ENCODE assay signal across 16 cellular contexts in genomic region chr3:94001825-94002495, GRCh38. TPM values are rescaled to one million over a fixed set of nuclear protein-coding genes. Genes with fewer than 3 reads are reported as not detected.
DNase-seq lines count a peak whose midpoint lies in the region; ATAC-seq and TF ChIP-seq lines count a peak whose summit lies in the region.
"Had no signal": no experiment of that assay in that cellular context is flagged by ENCODE, and none has a peak within 500 bp of the region (broad histone marks: within the 10 kb centered on the region; RNA-seq: fewer than 3 reads in every experiment).

No MANE protein-coding gene starts in this region.

- TF ChIP-seq CTCF in left lung (IDR thresholded peaks at IDR 0.05) (no peak), progenitor cell of endocrine pancreas (IDR thresholded peaks at IDR 0.05; ENCODE audit: unreplicated experiment) (no peak)

- H3K4me3 ChIP-seq in Karpas-422 (ENCODE audit: low read length) (no peak overlapping the region), left lung (no peak overlapping the region)
- H3K4me3 ChIP-seq: A549, GM23248 had no signal

- H3K9ac ChIP-seq in Karpas-422 (ENCODE audit: low read length), result no peak overlapping the region
- H3K9ac ChIP-seq: GM23248 had no signal

- H3K9me3 ChIP-seq in Karpas-422 (ENCODE audit: low read length), result no peaks in the 10 kb centered on the region
- no peaks in the 10 kb centered on the region for H3K9me3 ChIP-seq in left lung
- H3K9me3 ChIP-seq: A549, BE2C, Caco-2 had no signal

- H3K9me3 Mint-ChIP-seq in progenitor cell of endocrine pancreas (ENCODE audit: low read depth), result no peaks in the 10 kb centered on the region
- H3K9me3 Mint-ChIP-seq: CD8-positive, alpha-beta memory T cell had no signal

- peaks cover 35% of the 10 kb centered on the region for H3K4me1 ChIP-seq in Karpas-422 (ENCODE audit: low read length)
- peaks cover 6 to 19% of the 10 kb centered on the region in 2 donors for H3K4me1 ChIP-seq in left lung
- H3K4me1 ChIP-seq: A549, Caco-2 had no signal

- peaks cover 2% of the 10 kb centered on the region for H3K36me3 Mint-ChIP-seq in progenitor cell of endocrine pancreas (ENCODE audit: insufficient read depth)

- H3K36me3 ChIP-seq in Karpas-422 (ENCODE audit: insufficient read depth, low read length) (peaks cover 7% of the 10 kb centered on the region), left lung (peaks cover 0 to 7% of the 10 kb centered on the region in 2 donors)

- H4K20me1 ChIP-seq in Karpas-422 (ENCODE audit: insufficient read depth, low read depth, low read length), result no peaks in the 10 kb centered on the region

- no peaks in the 10 kb centered on the region for H3K27me3 Mint-ChIP-seq in progenitor cell of endocrine pancreas
- H3K27me3 Mint-ChIP-seq: CD8-positive, alpha-beta memory T cell had no signal

- H2AFZ ChIP-seq in Karpas-422 (ENCODE audit: low read length), result no peak overlapping the region
- H2AFZ ChIP-seq: GM23248 had no signal

- peaks cover 12% of the 10 kb centered on the region for H3K4me1 Mint-ChIP-seq in progenitor cell of endocrine pancreas (ENCODE audit: low read depth)

- ATAC-seq in left lung (peak; percentile 85), HG02884 (IDR thresholded peaks at IDR 0.05; ENCODE audit: unreplicated experiment) (no peak)
- ATAC-seq: A549 had no signal

- DNase-seq in Karpas-422 (no peak), left lung (no peak), progenitor cell of endocrine pancreas (ENCODE audit: low spot score, unreplicated experiment) (no peak), cerebellar cortex (ENCODE audit: low spot score) (no peak), activated gamma-delta T cell treated with Interleukin-2 at 50 U/mL for 16 hours (no peak)
- DNase-seq in activated CD4-positive, alpha-beta T cell treated with anti-CD3 and anti-CD28 coated beads, Interleukin-2, amount 50 U/mL, for 4 hours, result no peak
- DNase-seq: BE2C; Caco-2; CD8-positive, alpha-beta memory T cell; DND-41; GF-D8; GM23248; H7 had no signal

- H3K4me2 ChIP-seq in Karpas-422 (ENCODE audit: low read depth, low read length, poor library complexity, severe bottlenecking), result peak overlapping the region; percentile 38
- H3K4me2 ChIP-seq: A549 had no signal

- intact Hi-C loops in left lung (cut with DNase I), result loop anchor here in 1 of 2 donors (5.0 kb wide), 1 partner anchor 65 kb away; no protein-coding TSS in a partner anchor

- peaks cover 46% of the 10 kb centered on the region for H3K79me2 ChIP-seq in Karpas-422 (ENCODE audit: low read length)

- no peak overlapping the region for H3K4me3 Mint-ChIP-seq in progenitor cell of endocrine pancreas (ENCODE audit: low read depth)
- H3K4me3 Mint-ChIP-seq: CD8-positive, alpha-beta memory T cell had no signal

- H3K27ac Mint-ChIP-seq in progenitor cell of endocrine pancreas, result peak overlapping the region; percentile 8

- no peaks in the 10 kb centered on the region for H3K9me2 ChIP-seq in Karpas-422 (replicated peaks; ENCODE audit: insufficient read depth, low read length)

- peak overlapping the region; percentile 59 for H3K27ac ChIP-seq in Karpas-422 (ENCODE audit: low read length)
- H3K27ac ChIP-seq in left lung, result peak overlapping the region; percentile 55 to 62
- H3K27ac ChIP-seq: A549, GM23248, HL-60 had no signal

- H3K27me3 ChIP-seq in Karpas-422 (ENCODE audit: low read length), result no peaks in the 10 kb centered on the region
- no peaks in the 10 kb centered on the region for H3K27me3 ChIP-seq in left lung
- H3K27me3 ChIP-seq: BE2C had no signal

RNA-seq across cellular contexts. Expression of gene ARL13B, which starts 22.0 kb away (rescaled TPM):
- 16.5 and 17.7 TPM in 2 replicates for total RNA-seq in Karpas-422 (2014; rRNA removed; shearing (Covaris generic); ENCODE audit: low replicate concordance)
- total RNA-seq in left lung (10 to 100 TPM; 21.5 to 25.2 TPM), progenitor cell of endocrine pancreas (15.1 and 15.2 TPM in 2 replicates)

RNA-seq across cellular contexts. Expression of gene STX19, which starts 26.4 kb away (rescaled TPM):
- not detected in 2 replicates for total RNA-seq in Karpas-422 (2014; rRNA removed; shearing (Covaris generic); ENCODE audit: low replicate concordance)
- 1 to 10 TPM; 2.4 to 4.8 TPM for total RNA-seq in left lung
- total RNA-seq in progenitor cell of endocrine pancreas, result not detected in 2 replicates
- total RNA-seq: Caco-2; CD8-positive, alpha-beta memory T cell; GM23248; H7 had no signal

RNA-seq across cellular contexts. Expression of gene PROS1, which starts 28.3 kb away (rescaled TPM):
- 1.3 and 2.0 TPM in 2 replicates for total RNA-seq in Karpas-422 (2014; rRNA removed; shearing (Covaris generic); ENCODE audit: low replicate concordance)
- total RNA-seq in left lung, result 100 to 1,000 TPM in 1 of 2 donors, 10 to 100 TPM in 1; 51.1 to 119 TPM
- 9.4 and 12.4 TPM in 2 replicates for total RNA-seq in progenitor cell of endocrine pancreas
